8 cellular contexts compared by ENCODE assay signal in the genomic region with DNA sequence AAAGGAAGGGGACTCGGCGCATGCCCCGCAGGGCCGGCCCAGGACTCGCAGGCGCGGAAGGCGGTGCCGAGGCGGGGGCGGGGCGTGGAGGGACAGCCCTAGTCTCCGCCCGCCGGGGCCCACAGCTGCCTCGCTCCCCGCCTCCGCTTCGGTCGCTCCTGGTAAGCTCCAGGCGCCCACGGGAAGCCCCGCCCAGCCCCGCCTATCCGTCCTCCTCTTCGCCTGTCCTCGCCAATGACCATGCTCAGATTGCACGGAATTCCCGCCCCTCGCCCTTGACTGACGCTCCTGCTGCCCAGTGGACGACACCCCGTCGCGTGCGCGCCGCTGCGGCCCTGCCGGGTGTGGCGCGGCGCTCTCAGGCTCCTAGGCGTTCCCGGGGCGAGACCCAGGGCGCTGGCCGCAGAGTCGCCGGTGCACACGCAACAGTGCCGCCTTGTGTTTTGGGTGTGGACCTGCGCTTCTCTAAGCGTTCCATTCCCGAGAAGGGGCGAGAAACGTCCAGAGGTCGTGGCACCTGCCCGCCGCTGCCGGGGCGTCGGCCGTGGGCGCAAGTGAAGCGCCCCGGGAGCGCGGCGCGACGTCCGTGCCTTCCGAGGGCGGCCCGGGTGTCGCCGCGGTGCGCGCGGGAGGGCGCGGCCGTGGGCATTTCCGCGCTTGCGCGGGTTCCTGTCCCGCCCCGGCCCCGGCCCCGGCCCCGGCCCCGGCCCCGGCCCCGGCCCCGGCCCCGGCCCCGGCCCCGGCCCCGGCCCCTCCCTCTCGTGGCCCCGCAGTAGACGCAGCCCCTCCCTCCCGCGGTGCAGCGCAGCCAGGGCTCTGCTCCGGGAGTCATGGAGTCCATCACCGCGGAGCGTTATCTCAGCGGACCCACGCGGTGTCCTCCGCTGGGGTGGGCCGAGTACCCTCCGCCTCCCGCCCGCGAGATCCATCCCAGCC. TPM values are rescaled to one million over a fixed set of nuclear protein-coding genes. Genes with fewer than 3 reads are reported as not detected.
A peak's percentile ranks its signal among the peaks of the same experiment; 100 is the strongest.
DNase-seq lines count a peak whose midpoint lies in the region; ATAC-seq, FAIRE-seq and TF ChIP-seq lines count a peak whose summit lies in the region.
"Not testable (repeated sequence)": the region's sequence is repeated elsewhere in the genome, so short reads cannot be mapped to it uniquely, and the experiment has no call there.

No MANE protein-coding gene starts in this region.

- not testable (repeated sequence) for H3K27me3 Mint-ChIP-seq in activated T-cell treated with anti-CD3 and anti-CD28 coated beads, Interleukin-2, amount 50 U/mL, for 24 hours

- H3K27ac ChIP-seq in foreskin keratinocyte: not testable (repeated sequence)
- peak overlapping the region in 1 of 4 donors; percentile 74 for H3K27ac ChIP-seq in pancreas

- H3K36me3 Mint-ChIP-seq in activated T-cell treated with anti-CD3 and anti-CD28 coated beads, Interleukin-2, amount 50 U/mL, for 24 hours (ENCODE audit: low read depth): not testable (repeated sequence)

- not testable (repeated sequence) for H3K27me3 ChIP-seq in foreskin keratinocyte, pancreas

- not testable (repeated sequence) for H3K9me3 ChIP-seq in pancreas

- not testable (repeated sequence) for FAIRE-seq in pancreas (lab: Jason Lieb, UNC)

- H3K4me3 ChIP-seq in AG04449 (ENCODE audit: low read depth, low read length): peak overlapping the region; percentile 51
- not testable (repeated sequence) for H3K4me3 ChIP-seq in pancreas

- intact Hi-C loops in pancreas (cut with DNase I): not testable (repeated sequence)

- not testable (repeated sequence) for H3K36me3 ChIP-seq in pancreas

- H3K9me3 Mint-ChIP-seq in activated T-cell treated with anti-CD3 and anti-CD28 coated beads, Interleukin-2, amount 50 U/mL, for 24 hours: not testable (repeated sequence)

- H3K27ac Mint-ChIP-seq in activated T-cell treated with anti-CD3 and anti-CD28 coated beads, Interleukin-2, amount 50 U/mL, for 24 hours: not testable (repeated sequence)

- H3K4me3 Mint-ChIP-seq in activated T-cell treated with anti-CD3 and anti-CD28 coated beads, Interleukin-2, amount 50 U/mL, for 24 hours: not testable (repeated sequence)

- DNase-seq in AG04449 (ENCODE audit: low read depth, low spot score); foreskin keratinocyte; pancreas: not testable (repeated sequence)
- peak; percentile 74 for DNase-seq in activated T-cell treated with anti-CD3 and anti-CD28 coated beads, Interleukin-2, amount 50 U/mL, for 24 hours

- TF ChIP-seq CTCF in AG04449 (IDR thresholded peaks at IDR 0.05; ENCODE audit: insufficient read depth, low read length, missing control alignments); foreskin keratinocyte (conservative IDR thresholded peaks at IDR 0.05); pancreas (IDR thresholded peaks at IDR 0.05): not testable (repeated sequence)

- CTCF ChIA-PET in AG04449 (lab: Yijun Ruan, JAX): not testable (repeated sequence)

- ATAC-seq in GM18873 (IDR thresholded peaks at IDR 0.05; ENCODE audit: low FRiP score, unreplicated experiment) (peak; percentile 68), GM21529 (IDR thresholded peaks at IDR 0.05; ENCODE audit: unreplicated experiment) (peak; percentile 75), HG02973 (IDR thresholded peaks at IDR 0.05; ENCODE audit: unreplicated experiment) (peak; percentile 68), HG03558 (IDR thresholded peaks at IDR 0.05; ENCODE audit: extremely low read depth, unreplicated experiment) (peak; percentile 39), foreskin keratinocyte (peak; percentile 83), pancreas (peak; percentile 86 to 90 (median 90))

- POLR2A ChIA-PET in AG04449 (lab: Yijun Ruan, JAX): not testable (repeated sequence)

- not testable (repeated sequence) for H3K4me1 Mint-ChIP-seq in activated T-cell treated with anti-CD3 and anti-CD28 coated beads, Interleukin-2, amount 50 U/mL, for 24 hours (ENCODE audit: low read depth)

- H3K4me1 ChIP-seq in foreskin keratinocyte, pancreas: not testable (repeated sequence)

- 0 to 28% methylated on average over 14 to 23 of the region's 121 CpGs for WGBS in pancreas, 2 donors

RNA-seq across cellular contexts. Expression of a gene that starts 8.1 kb away (rescaled TPM):
- total RNA-seq in foreskin keratinocyte (2,470 and 2,821 TPM in 2 replicates), pancreas (1,000 to 10,000 TPM; 2,194 to 4,058 (median 3,145) TPM)
- polyA plus RNA-seq in foreskin keratinocyte (4,650 and 4,901 TPM in 2 replicates), pancreas (1,000 to 10,000 TPM; 2,751 to 3,412 TPM)

RNA-seq across cellular contexts. Expression of a gene that starts 11.0 kb away (rescaled TPM):
- 45.8 and 48.5 TPM in 2 replicates for total RNA-seq in foreskin keratinocyte
- polyA plus RNA-seq in foreskin keratinocyte: 121 and 128 TPM in 2 replicates
- total RNA-seq in pancreas: 10 to 100 TPM; 23.1 to 42.9 (median 38.7) TPM
- 10 to 100 TPM; 56.0 to 86.7 TPM for polyA plus RNA-seq in pancreas

RNA-seq across cellular contexts. Expression of a gene that starts 15.6 kb away (rescaled TPM):
- total RNA-seq in foreskin keratinocyte (1,667 and 1,680 TPM in 2 replicates), pancreas (100 to 1,000 TPM in 4 of 6 donors, 10 to 100 TPM in 2; 67.0 to 298 (median 142) TPM)
- polyA plus RNA-seq in foreskin keratinocyte (1,552 and 1,648 TPM in 2 replicates), pancreas (100 to 1,000 TPM; 222 to 259 TPM)

RNA-seq across cellular contexts. Expression of a gene that starts 19.0 kb away (rescaled TPM):
- total RNA-seq in foreskin keratinocyte (22.3 and 26.9 TPM in 2 replicates), pancreas (10 to 100 TPM in 1 of 6 donors, 1 to 10 TPM in 5; 5.1 to 13.6 (median 7.3) TPM)
- polyA plus RNA-seq in foreskin keratinocyte (19.0 and 21.7 TPM in 2 replicates), pancreas (10 to 100 TPM; 11.3 to 16.5 TPM)

RNA-seq across cellular contexts. Expression of a gene that starts 21.3 kb away (rescaled TPM):
- total RNA-seq in foreskin keratinocyte (26.5 and 31.9 TPM in 2 replicates), pancreas (10 to 100 TPM; 14.6 to 26.7 (median 17.1) TPM)
- polyA plus RNA-seq in foreskin keratinocyte (36.2 and 36.4 TPM in 2 replicates), pancreas (10 to 100 TPM; 77.0 to 82.7 TPM)

Comparison
In these comparisons a context has a peak if more than half of its experiments do, and no peak if none do; other contexts are left out.
1. ATAC-seq: peak in every context shown above with its lines; median percentile 90 in pancreas; 83 in foreskin keratinocyte; 75 in GM21529; 68 in GM18873; 68 in HG02973; 39 in HG03558.